ENCODE assay signal across 23 cellular contexts in genomic region chr2:71243548-71244301, GRCh38. TPM values are rescaled to one million over a fixed set of nuclear protein-coding genes. Genes with fewer than 3 reads are reported as not detected.
DNase-seq lines count a peak whose midpoint lies in the region; ATAC-seq and TF ChIP-seq lines count a peak whose summit lies in the region.
"Had no signal": no experiment of that assay in that cellular context is flagged by ENCODE, and none has a peak within 500 bp of the region (broad histone marks: within the 10 kb centered on the region; RNA-seq: fewer than 3 reads in every experiment).

No MANE protein-coding gene starts in this region.

- peak overlapping the region in 9 of 10 donors; percentile 2 to 79 (median 71) for H3K27ac ChIP-seq in heart right ventricle
- H3K27ac ChIP-seq in gastrocnemius medialis = peak overlapping the region; percentile 74 to 87 (median 79)
- H3K27ac ChIP-seq: 22Rv1, esophagus muscularis mucosa, left lung, neutrophil, upper lobe of right lung had no signal

- no peak for TF ChIP-seq POLR2A in gastrocnemius medialis (IDR thresholded peaks at IDR 0.05)

- in situ Hi-C loops in gastrocnemius medialis (cut with MboI; ENCODE audit: low sequenced_read_pairs in 4 of 4) = no loop called here

- intact Hi-C loops in heart right ventricle (cut with DNase I) = loop anchor here in 2 of 10 donors (2.0 to 5.0 kb wide), 2 partner anchors 17 to 34 kb away; partner anchors contain the start of gene PAIP2B (in 1 of the 2)
- intact Hi-C loops in gastrocnemius medialis (cut with DNase I; ENCODE audit: low total_unique reads) = loop anchor here (1.0 kb wide), 1 partner anchor 18 kb away; no protein-coding TSS in a partner anchor

- H3K4me3 ChIP-seq in heart right ventricle (no peak overlapping the region), gastrocnemius medialis (no peak overlapping the region)
- H3K4me3 ChIP-seq: esophagus muscularis mucosa, left lung, upper lobe of right lung had no signal

- DNase-seq in NCI-H2081 (lab: John Stamatoyannopoulos, UW) (peak; percentile 35 to 62), NCI-H2081 treated with DMSO at 0.1 percent for 48 hours (lab: John Stamatoyannopoulos, UW) (no peak), heart right ventricle (peak; percentile 54 to 73), gastrocnemius medialis (peak; percentile 79 to 88), KG1 (lab: John Stamatoyannopoulos, UW) (no peak), NCI-H146 treated with DMSO at 0.1 percent for 48 hours (lab: John Stamatoyannopoulos, UW; ENCODE audit: unreplicated experiment) (no peak)
- DNase-seq: activated CD8-positive, alpha-beta T cell treated with anti-CD3 and anti-CD28 coated beads for 36 hours; activated T-cell treated with anti-CD3 and anti-CD28 coated beads, Interleukin-2, amount 50 U/mL, for 1 hour; amniotic stem cell; BE2C; COR-L47; effector memory CD4-positive, alpha-beta T cell; left lung; NCI-H226; retina; stimulated activated CD4-positive, alpha-beta T cell treated with anti-CD3 and anti-CD28 coated beads, Interleukin-12 subunit alpha, Interleukin-12 subunit beta, amount 100 ng/mL, for 4 hours; upper lobe of right lung had no signal

- H3K36me3 ChIP-seq in heart right ventricle (no peaks in the 10 kb centered on the region), gastrocnemius medialis (no peaks in the 10 kb centered on the region)
- H3K36me3 ChIP-seq: BE2C, esophagus muscularis mucosa, left lung, neutrophil, upper lobe of right lung had no signal

- ATAC-seq in SK-N-SH treated with all-trans-retinoic acid at 6 μM for 48 hours (no peak), heart right ventricle (peak; percentile 88 to 97 (median 95)), gastrocnemius medialis (peak; percentile 96 to 97), HG02885 (IDR thresholded peaks at IDR 0.05; ENCODE audit: poor library complexity, unreplicated experiment) (no peak)
- ATAC-seq: activated CD8-positive, alpha-beta T cell treated with anti-CD3 and anti-CD28 coated beads for 36 hours; HCT116; left lung; upper lobe of right lung had no signal

- TF ChIP-seq CTCF in heart right ventricle (IDR thresholded peaks at IDR 0.05) (no peak), gastrocnemius medialis (IDR thresholded peaks at IDR 0.05 in 4 of 5, conservative IDR thresholded peaks at IDR 0.05 in 1 of 5) (no peak)

- H3K27me3 ChIP-seq in heart right ventricle = no peaks in the 10 kb centered on the region
- H3K27me3 ChIP-seq in gastrocnemius medialis = no peaks in the 10 kb centered on the region
- H3K27me3 ChIP-seq: BE2C, esophagus muscularis mucosa, upper lobe of right lung had no signal

- H3K4me1 ChIP-seq in heart right ventricle (peaks cover 0 to 41% (median 14%) of the 10 kb centered on the region in 9 donors), gastrocnemius medialis (peaks cover 49 to 52% of the 10 kb centered on the region in 2 donors)
- H3K4me1 ChIP-seq: BE2C, left lung, upper lobe of right lung had no signal

- peaks cover 0 to 8% (median 0%) of the 10 kb centered on the region in 11 donors for H3K9me3 ChIP-seq in heart right ventricle
- no peaks in the 10 kb centered on the region for H3K9me3 ChIP-seq in gastrocnemius medialis
- H3K9me3 ChIP-seq: BE2C, esophagus muscularis mucosa, neutrophil, upper lobe of right lung had no signal

- WGBS in heart right ventricle, 2 donors = 33 to 37% methylated on average over 1 of the region's 1 CpG

TF ChIP-seq in SK-N-SH treated with all-trans-retinoic acid at 6 μM for 48 hours, 23 proteins besides CTCF, POLR2A, EP300 and RAD21:
- TF ChIP-seq TCF4 (CRISPR knock-in tag; IDR thresholded peaks at IDR 0.05; ENCODE audit: borderline replicate concordance) = no peak
- TF ChIP-seq ISL1 (CRISPR knock-in tag; IDR thresholded peaks at IDR 0.05) = peak; percentile 24; the same call in 1 of the 2 replicates
TF ChIP-seq in SK-N-SH treated with all-trans-retinoic acid at 6 μM for 48 hours: peak in this region for 1.

RNA-seq across cellular contexts. Expression of gene PAIP2B, which starts 16.8 kb away (rescaled TPM):
- total RNA-seq in heart right ventricle (100 to 1,000 TPM in 1 of 10 donors, 10 to 100 TPM in 9; 45.9 to 108 (median 61.1) TPM), gastrocnemius medialis (10 to 100 TPM; 14.6 to 32.6 (median 15.9) TPM)
- 10 to 100 TPM in 1 of 2 donors, 1 to 10 TPM in 1; 7.2 to 13.7 TPM for polyA plus RNA-seq in heart right ventricle

Comparison
In these comparisons a context has a peak if more than half of its experiments do, and no peak if none do; other contexts are left out.
1. DNase-seq: peak in NCI-H2081 (2 of 2), heart right ventricle (2 of 2) and gastrocnemius medialis (2 of 2); none in NCI-H2081 treated with DMSO at 0.1 percent for 48 hours (single experiment), KG1 (single experiment) and NCI-H146 treated with DMSO at 0.1 percent for 48 hours (single experiment).
2. ATAC-seq: peak in heart right ventricle (8 of 8) and gastrocnemius medialis (2 of 2); none in SK-N-SH treated with all-trans-retinoic acid at 6 μM for 48 hours (single experiment) and HG02885 (single experiment).